In the genomic region with DNA sequence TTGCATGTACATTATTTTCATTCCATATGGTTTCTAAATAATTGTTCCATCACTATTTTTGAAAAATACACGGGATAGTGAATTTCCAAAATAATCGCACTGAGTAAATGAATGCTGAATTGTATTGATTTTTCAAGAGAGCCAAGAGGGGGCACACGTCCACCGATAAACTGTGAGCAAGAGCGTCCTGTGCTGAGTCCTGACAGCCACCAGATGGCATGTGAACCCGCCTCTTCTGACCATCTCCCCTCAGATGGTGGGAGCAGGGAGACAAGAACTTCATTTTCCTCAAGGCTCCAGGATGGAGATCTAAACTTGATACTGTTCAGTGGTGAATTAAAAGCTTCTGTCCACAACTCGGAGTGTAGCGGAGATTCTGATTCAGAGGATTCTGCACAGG, we compare ENCODE assay signal across 8 cellular contexts. TPM values are rescaled to one million over a fixed set of nuclear protein-coding genes. Genes with fewer than 3 reads are reported as not detected.
DNase-seq lines count a peak whose midpoint lies in the region; ATAC-seq lines count a peak whose summit lies in the region.

No MANE protein-coding gene starts in this region.

- peaks cover 21% of the 10 kb centered on the region for H3K9me3 Mint-ChIP-seq in activated naive CD4-positive, alpha-beta T cell treated with anti-CD3 and anti-CD28 coated beads for 36 hours

- peaks cover 8% of the 10 kb centered on the region for H3K36me3 Mint-ChIP-seq in activated naive CD4-positive, alpha-beta T cell treated with anti-CD3 and anti-CD28 coated beads for 36 hours (ENCODE audit: low read depth)

- no peaks in the 10 kb centered on the region for H3K27me3 ChIP-seq in SJCRH30
- H3K27me3 ChIP-seq in effector memory CD4-positive, alpha-beta T cell (replicated peaks; ENCODE audit: control insufficient read depth, insufficient read depth, low read length, poor library complexity, severe bottlenecking) = no peaks in the 10 kb centered on the region

- no peak overlapping the region for H3K27ac ChIP-seq in SJCRH30
- H3K27ac ChIP-seq in effector memory CD4-positive, alpha-beta T cell (ENCODE audit: insufficient read depth, low read length, poor library complexity, severe bottlenecking) = no peak overlapping the region

- peak; percentile 49 for DNase-seq in activated naive CD4-positive, alpha-beta T cell treated with anti-CD3 and anti-CD28 coated beads for 36 hours
- no peak for DNase-seq in activated naive CD4-positive, alpha-beta T cell (lab: John Stamatoyannopoulos, UW)
- DNase-seq in HuH-7.5 (ENCODE audit: low spot score) (peak; percentile 9), SJCRH30 (peak; percentile 14 to 46), 8988T (no peak)
- DNase-seq in effector memory CD4-positive, alpha-beta T cell = peak in 2 of 3 donors; percentile 2 to 17
- DNase-seq in stimulated activated CD8-positive, alpha-beta memory T cell treated with anti-CD3 and anti-CD28 coated beads, Interleukin-2, amount 100 ng/mL, for 48 hours (ENCODE audit: low read depth in 2 of 2) = peak; percentile 1 to 12

- intact Hi-C loops in activated naive CD4-positive, alpha-beta T cell treated with anti-CD3 and anti-CD28 coated beads for 36 hours (cut with micrococcal nuclease) = no loop called here

- no peaks in the 10 kb centered on the region for H3K4me1 ChIP-seq in SJCRH30
- H3K4me1 ChIP-seq in effector memory CD4-positive, alpha-beta T cell (ENCODE audit: control insufficient read depth, insufficient read depth, low read length, poor library complexity, severe bottlenecking) = no peaks in the 10 kb centered on the region

- no peak for ATAC-seq in HG03108 (IDR thresholded peaks at IDR 0.05; ENCODE audit: unreplicated experiment)

- H3K4me3 ChIP-seq in SJCRH30 = no peak overlapping the region
- no peak overlapping the region for H3K4me3 ChIP-seq in effector memory CD4-positive, alpha-beta T cell (ENCODE audit: insufficient read depth, low read depth, low read length, poor library complexity, severe bottlenecking)

- H3K4me3 Mint-ChIP-seq in activated naive CD4-positive, alpha-beta T cell treated with anti-CD3 and anti-CD28 coated beads for 36 hours = no peak overlapping the region

- H3K4me1 Mint-ChIP-seq in activated naive CD4-positive, alpha-beta T cell treated with anti-CD3 and anti-CD28 coated beads for 36 hours (ENCODE audit: low read depth) = no peaks in the 10 kb centered on the region

- H3K36me3 ChIP-seq in SJCRH30 = no peaks in the 10 kb centered on the region
- no peaks in the 10 kb centered on the region for H3K36me3 ChIP-seq in effector memory CD4-positive, alpha-beta T cell (ENCODE audit: control insufficient read depth, insufficient read depth, low read length)

- H3K9me3 ChIP-seq in SJCRH30 (replicated peaks) = no peaks in the 10 kb centered on the region
- H3K9me3 ChIP-seq in effector memory CD4-positive, alpha-beta T cell (ENCODE audit: control insufficient read depth, low read length) = no peaks in the 10 kb centered on the region

- H3K27me3 Mint-ChIP-seq in activated naive CD4-positive, alpha-beta T cell treated with anti-CD3 and anti-CD28 coated beads for 36 hours (ENCODE audit: low read depth) = peaks cover 35% of the 10 kb centered on the region

- CTCF ChIA-PET in activated naive CD4-positive, alpha-beta T cell treated with anti-CD3 and anti-CD28 coated beads for 36 hours (lab: Charles Lee) = no interaction called here

- no peak overlapping the region for H3K27ac Mint-ChIP-seq in activated naive CD4-positive, alpha-beta T cell treated with anti-CD3 and anti-CD28 coated beads for 36 hours

RNA-seq across cellular contexts. Expression of gene IL9R, which starts 30.6 kb away (rescaled TPM):
- 1 to 10 TPM; 1.0 to 1.5 TPM for total RNA-seq in activated naive CD4-positive, alpha-beta T cell treated with anti-CD3 and anti-CD28 coated beads for 36 hours
- not detected in 2 replicates for total RNA-seq in SJCRH30 (2014; rRNA removed; shearing (Covaris generic))

Comparison
In these comparisons a context has a peak if more than half of its experiments do, and no peak if none do; other contexts are left out.
1. DNase-seq: peak in activated naive CD4-positive, alpha-beta T cell treated with anti-CD3 and anti-CD28 coated beads for 36 hours (single experiment), HuH-7.5 (single experiment), SJCRH30 (2 of 2), effector memory CD4-positive, alpha-beta T cell (2 of 3) and stimulated activated CD8-positive, alpha-beta memory T cell treated with anti-CD3 and anti-CD28 coated beads, Interleukin-2, amount 100 ng/mL, for 48 hours (2 of 2); none in activated naive CD4-positive, alpha-beta T cell (0 of 4) and 8988T (single experiment).